Comparison of ENCODE assay signal across 1 cellular context in the genomic region with DNA sequence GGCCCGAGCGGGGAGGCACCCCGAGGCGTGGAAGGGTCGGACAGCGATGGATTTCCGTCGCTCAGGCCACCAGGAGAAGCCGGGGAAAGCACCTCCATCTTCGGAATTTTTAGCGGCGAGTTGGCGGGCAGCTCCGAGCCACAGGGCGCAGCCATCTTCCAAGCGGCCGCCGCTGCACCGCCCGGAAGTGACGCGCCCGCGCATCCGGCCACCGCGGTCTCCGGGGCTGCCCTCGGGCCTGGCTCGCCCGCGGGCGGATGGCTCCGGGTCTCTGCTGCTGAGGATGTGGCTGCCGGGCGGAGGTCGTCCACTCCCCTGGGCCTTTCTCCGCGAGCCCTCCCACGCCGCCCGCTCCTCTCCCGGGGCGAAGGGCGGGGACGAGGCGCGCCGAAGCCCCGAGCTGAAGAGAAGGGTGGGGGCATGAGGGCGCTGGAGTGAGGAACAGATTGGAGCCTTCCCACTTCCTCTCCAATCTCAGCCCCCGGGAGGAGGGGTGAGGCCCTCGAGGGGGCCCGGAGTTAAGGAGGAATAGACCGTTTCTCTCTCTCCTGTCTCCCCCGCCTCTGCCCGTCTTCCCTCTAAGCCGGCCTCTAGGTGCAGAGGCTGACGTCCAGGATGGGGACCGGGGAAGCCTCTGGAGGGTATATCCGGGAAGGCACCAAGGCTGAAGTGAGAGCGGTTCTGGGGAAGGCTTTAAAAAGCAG.
A peak's percentile ranks its signal among the peaks of the same experiment; 100 is the strongest.
TF ChIP-seq lines count a peak whose summit lies in the region.

A gene (minus strand): TSS at position 181 of the 704 bp plus-strand sequence. CDS start 26 bp downstream, at position 155.

TF ChIP-seq in HepG2, 621 proteins besides CTCF, POLR2A, EP300 and RAD21 (continued from another document):
- TF ChIP-seq, protein P1, sequence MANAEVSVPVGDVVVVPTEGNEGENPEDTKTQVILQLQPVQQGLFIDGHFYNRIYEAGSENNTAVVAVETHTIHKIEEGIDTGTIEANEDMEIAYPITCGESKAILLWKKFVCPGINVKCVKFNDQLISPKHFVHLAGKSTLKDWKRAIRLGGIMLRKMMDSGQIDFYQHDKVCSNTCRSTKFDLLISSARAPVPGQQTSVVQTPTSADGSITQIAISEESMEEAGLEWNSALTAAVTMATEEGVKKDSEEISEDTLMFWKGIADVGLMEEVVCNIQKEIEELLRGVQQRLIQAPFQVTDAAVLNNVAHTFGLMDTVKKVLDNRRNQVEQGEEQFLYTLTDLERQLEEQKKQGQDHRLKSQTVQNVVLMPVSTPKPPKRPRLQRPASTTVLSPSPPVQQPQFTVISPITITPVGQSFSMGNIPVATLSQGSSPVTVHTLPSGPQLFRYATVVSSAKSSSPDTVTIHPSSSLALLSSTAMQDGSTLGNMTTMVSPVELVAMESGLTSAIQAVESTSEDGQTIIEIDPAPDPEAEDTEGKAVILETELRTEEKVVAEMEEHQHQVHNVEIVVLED (CRISPR knock-in tag; IDR thresholded peaks at IDR 0.05; ENCODE audit: borderline replicate concordance), result peak; percentile 67
- TF ChIP-seq ZNF263 (CRISPR knock-in tag; IDR thresholded peaks at IDR 0.05) (peak; percentile 65), ZNF709 (CRISPR knock-in tag; IDR thresholded peaks at IDR 0.05) (peak; percentile 93), STAT5B (CRISPR knock-in tag; IDR thresholded peaks at IDR 0.05) (no peak), ZNF607 (CRISPR knock-in tag; IDR thresholded peaks at IDR 0.05; ENCODE audit: borderline replicate concordance) (peak; percentile 70; the same call in 1 of the 2 replicates), ARID2 (CRISPR knock-in tag; IDR thresholded peaks at IDR 0.05; ENCODE audit: borderline replicate concordance) (peak; percentile 87; the same call in 1 of the 2 replicates), HNRNPLL (IDR thresholded peaks at IDR 0.05; ENCODE audit: low read depth, low read length, poor library complexity, severe bottlenecking) (peak; percentile 46)
- TF ChIP-seq, protein P2, sequence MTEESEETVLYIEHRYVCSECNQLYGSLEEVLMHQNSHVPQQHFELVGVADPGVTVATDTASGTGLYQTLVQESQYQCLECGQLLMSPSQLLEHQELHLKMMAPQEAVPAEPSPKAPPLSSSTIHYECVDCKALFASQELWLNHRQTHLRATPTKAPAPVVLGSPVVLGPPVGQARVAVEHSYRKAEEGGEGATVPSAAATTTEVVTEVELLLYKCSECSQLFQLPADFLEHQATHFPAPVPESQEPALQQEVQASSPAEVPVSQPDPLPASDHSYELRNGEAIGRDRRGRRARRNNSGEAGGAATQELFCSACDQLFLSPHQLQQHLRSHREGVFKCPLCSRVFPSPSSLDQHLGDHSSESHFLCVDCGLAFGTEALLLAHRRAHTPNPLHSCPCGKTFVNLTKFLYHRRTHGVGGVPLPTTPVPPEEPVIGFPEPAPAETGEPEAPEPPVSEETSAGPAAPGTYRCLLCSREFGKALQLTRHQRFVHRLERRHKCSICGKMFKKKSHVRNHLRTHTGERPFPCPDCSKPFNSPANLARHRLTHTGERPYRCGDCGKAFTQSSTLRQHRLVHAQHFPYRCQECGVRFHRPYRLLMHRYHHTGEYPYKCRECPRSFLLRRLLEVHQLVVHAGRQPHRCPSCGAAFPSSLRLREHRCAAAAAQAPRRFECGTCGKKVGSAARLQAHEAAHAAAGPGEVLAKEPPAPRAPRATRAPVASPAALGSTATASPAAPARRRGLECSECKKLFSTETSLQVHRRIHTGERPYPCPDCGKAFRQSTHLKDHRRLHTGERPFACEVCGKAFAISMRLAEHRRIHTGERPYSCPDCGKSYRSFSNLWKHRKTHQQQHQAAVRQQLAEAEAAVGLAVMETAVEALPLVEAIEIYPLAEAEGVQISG (CRISPR knock-in tag; IDR thresholded peaks at IDR 0.05), result peak; percentile 87
